ENCODE assay signal across 15 cellular contexts in the genomic region with DNA sequence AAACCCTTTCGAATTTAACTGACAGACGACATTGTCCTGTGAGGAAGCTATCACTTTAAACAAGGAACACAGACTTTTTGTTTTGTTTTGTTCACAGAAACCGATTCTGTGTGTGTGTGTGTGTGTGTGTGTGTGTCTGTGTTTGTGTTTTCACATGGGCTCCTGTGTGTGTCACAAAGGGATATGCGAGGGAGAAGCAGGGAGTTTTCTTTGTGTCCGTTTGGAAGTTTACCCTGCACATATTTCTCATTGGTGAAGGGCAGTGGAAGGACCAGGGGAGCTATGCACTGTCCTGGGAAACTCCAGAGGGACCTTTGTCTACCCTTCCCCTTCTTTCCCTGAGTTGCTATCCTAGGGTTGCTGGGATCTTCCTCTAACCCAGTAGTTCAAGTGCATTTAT. TPM values are rescaled to one million over a fixed set of nuclear protein-coding genes. Genes with fewer than 3 reads are reported as not detected.
A peak's percentile ranks its signal among the peaks of the same experiment; 100 is the strongest.
DNase-seq lines count a peak whose midpoint lies in the region; ATAC-seq, FAIRE-seq and TF ChIP-seq lines count a peak whose summit lies in the region.
"Had no signal": no experiment of that assay in that cellular context is flagged by ENCODE, and none has a peak within 500 bp of the region (broad histone marks: within the 10 kb centered on the region; RNA-seq: fewer than 3 reads in every experiment).

No MANE protein-coding gene starts in this region.

- no peak overlapping the region for H3K27ac ChIP-seq in HUES64 (ENCODE audit: low read depth, low read length)
- no peak overlapping the region for H3K27ac ChIP-seq in astrocyte (ENCODE audit: low read depth, low read length)
- H3K27ac ChIP-seq in CD8-positive, alpha-beta T cell (ENCODE audit: low read depth, low read length) = no peak overlapping the region
- H3K27ac ChIP-seq: HL-60, upper lobe of right lung had no signal

- H3K79me2 ChIP-seq in astrocyte (ENCODE audit: insufficient read depth, low read length) = no peaks in the 10 kb centered on the region

- H3K4me1 ChIP-seq in HUES64 (ENCODE audit: insufficient read depth, low read length) = peaks cover 19% of the 10 kb centered on the region
- peaks cover 13% of the 10 kb centered on the region for H3K4me1 ChIP-seq in astrocyte (ENCODE audit: insufficient read depth, low read length)
- no peaks in the 10 kb centered on the region for H3K4me1 ChIP-seq in CD8-positive, alpha-beta T cell (ENCODE audit: insufficient read depth, low read length)
- H3K4me1 ChIP-seq: upper lobe of right lung had no signal

- H3K9me3 ChIP-seq in HUES64 (ENCODE audit: insufficient read depth, low read depth, low read length) (no peaks in the 10 kb centered on the region), astrocyte (ENCODE audit: insufficient read depth, low read depth, low read length) (peaks cover 4% of the 10 kb centered on the region)
- H3K9me3 ChIP-seq in CD8-positive, alpha-beta T cell (ENCODE audit: low read length) = peaks cover 12% of the 10 kb centered on the region
- H3K9me3 ChIP-seq: upper lobe of right lung had no signal

- H3K4me3 Mint-ChIP-seq in astrocyte (ENCODE audit: unreplicated experiment) (peak overlapping the region; percentile 70), neural crest cell (peak overlapping the region; percentile 91)
- no peak overlapping the region for H3K4me3 Mint-ChIP-seq in CD8-positive, alpha-beta T cell
- H3K4me3 Mint-ChIP-seq: activated CD8-positive, alpha-beta T cell treated with anti-CD3 and anti-CD28 coated beads, Interleukin-2, amount 10 ng/mL, durations not matched to agents 7 days and 5 days; stimulated activated effector memory CD8-positive, alpha-beta T cell treated with anti-CD3 and anti-CD28 coated beads, Interleukin-12 subunit alpha, Interleukin-12 subunit beta, amount 100 ng/mL, for 72 hours had no signal

- no peak overlapping the region for H2AFZ ChIP-seq in astrocyte (ENCODE audit: low read depth, low read length)

- H3K9ac ChIP-seq in HUES64 (ENCODE audit: low read depth, low read length) = no peak overlapping the region
- no peak overlapping the region for H3K9ac ChIP-seq in astrocyte (ENCODE audit: low read length)

- no peaks in the 10 kb centered on the region for H4K20me1 ChIP-seq in astrocyte (ENCODE audit: insufficient read depth, low read length)

- H3K27ac Mint-ChIP-seq in astrocyte (ENCODE audit: unreplicated experiment) = no peak overlapping the region
- no peak overlapping the region for H3K27ac Mint-ChIP-seq in neural crest cell (ENCODE audit: unreplicated experiment)
- H3K27ac Mint-ChIP-seq in CD8-positive, alpha-beta T cell = no peak overlapping the region
- H3K27ac Mint-ChIP-seq: activated CD8-positive, alpha-beta T cell treated with anti-CD3 and anti-CD28 coated beads, Interleukin-2, amount 10 ng/mL, durations not matched to agents 7 days and 5 days; stimulated activated effector memory CD8-positive, alpha-beta T cell treated with anti-CD3 and anti-CD28 coated beads, Interleukin-12 subunit alpha, Interleukin-12 subunit beta, amount 100 ng/mL, for 72 hours had no signal

- FAIRE-seq in astrocyte (lab: Jason Lieb, UNC) = no peak

- H3K4me3 ChIP-seq in HUES64 (ENCODE audit: low read length) = peak overlapping the region; percentile 71
- H3K4me3 ChIP-seq in astrocyte (ENCODE audit: insufficient read depth, low read depth, low read length) = no peak overlapping the region
- H3K4me3 ChIP-seq in CD8-positive, alpha-beta T cell (ENCODE audit: low read depth, low read length) = no peak overlapping the region
- H3K4me3 ChIP-seq: upper lobe of right lung had no signal

- no peaks in the 10 kb centered on the region for H3K36me3 ChIP-seq in HUES64 (ENCODE audit: insufficient read depth, low read length)
- H3K36me3 ChIP-seq in astrocyte (ENCODE audit: insufficient read depth, low read length) = no peaks in the 10 kb centered on the region
- no peaks in the 10 kb centered on the region for H3K36me3 ChIP-seq in CD8-positive, alpha-beta T cell (ENCODE audit: insufficient read depth, low read length)
- H3K36me3 ChIP-seq: upper lobe of right lung had no signal

- intact Hi-C loops in CD8-positive, alpha-beta T cell (cut with DNase I, micrococcal nuclease) = loop anchor here in 1 of 2 experiments (10.0 kb wide), 1 partner anchor 380 kb away; no protein-coding TSS in a partner anchor

- H3K4me2 ChIP-seq in astrocyte (ENCODE audit: low read length) = peak overlapping the region; percentile 40

- 62% methylated on average over 5 of the region's 5 CpGs for WGBS in HUES64

- H3K27me3 Mint-ChIP-seq in astrocyte (ENCODE audit: low read depth, unreplicated experiment) (peaks cover 6% of the 10 kb centered on the region), neural crest cell (ENCODE audit: low read depth) (peaks cover 94% of the 10 kb centered on the region)
- peaks cover 88% of the 10 kb centered on the region for H3K27me3 Mint-ChIP-seq in CD8-positive, alpha-beta T cell (ENCODE audit: low read depth)

- peak; percentile 63 for DNase-seq in NCI-H748 (lab: John Stamatoyannopoulos, UW; ENCODE audit: unreplicated experiment)
- DNase-seq in NCI-H748 treated with DMSO at 0.1 percent for 48 hours (lab: John Stamatoyannopoulos, UW) = no peak
- no peak for DNase-seq in astrocyte (ENCODE audit: low read depth)
- DNase-seq in neural crest cell (ENCODE audit: low read depth, low spot score) = no peak
- DNase-seq in foreskin melanocyte = no peak
- DNase-seq in CD8-positive, alpha-beta T cell = no peak
- no peak for DNase-seq in stimulated activated naive CD4-positive, alpha-beta T cell treated with Interleukin-2 at 50 U/mL for 16 hours (lab: John Stamatoyannopoulos, UW)
- DNase-seq: activated CD8-positive, alpha-beta T cell treated with anti-CD3 and anti-CD28 coated beads, Interleukin-2, amount 10 ng/mL, durations not matched to agents 7 days and 5 days; activated effector memory CD4-positive, alpha-beta T cell treated with anti-CD3 and anti-CD28 coated beads, Interleukin-2, amount 50 U/mL, for 16 hours; NCI-H2081; upper lobe of right lung had no signal

- CTCF ChIA-PET in CD8-positive, alpha-beta T cell (lab: Charles Lee) = interaction anchor here (0.7 kb wide), 1 partner anchor 37 kb away, joined by 3 read pairs; no protein-coding TSS in a partner anchor

- POLR2A ChIA-PET in CD8-positive, alpha-beta T cell (lab: Charles Lee) = no interaction called here

- peaks cover 6% of the 10 kb centered on the region for H3K4me1 Mint-ChIP-seq in astrocyte (ENCODE audit: low read depth, unreplicated experiment)
- peaks cover 54% of the 10 kb centered on the region for H3K4me1 Mint-ChIP-seq in neural crest cell
- H3K4me1 Mint-ChIP-seq in CD8-positive, alpha-beta T cell (ENCODE audit: low read depth) = no peaks in the 10 kb centered on the region

- H3K27me3 ChIP-seq in HUES64 (ENCODE audit: insufficient read depth, low read length) = peaks cover 77% of the 10 kb centered on the region
- peaks cover 21% of the 10 kb centered on the region for H3K27me3 ChIP-seq in astrocyte (ENCODE audit: insufficient read depth, low read length)
- peaks cover 73% of the 10 kb centered on the region for H3K27me3 ChIP-seq in CD8-positive, alpha-beta T cell (ENCODE audit: insufficient read depth, low read length)

- ATAC-seq in CD8-positive, alpha-beta T cell = no peak
- ATAC-seq: activated CD8-positive, alpha-beta T cell treated with anti-CD3 and anti-CD28 coated beads, Interleukin-2, amount 10 ng/mL, durations not matched to agents 7 days and 5 days; stimulated activated effector memory CD8-positive, alpha-beta T cell treated with anti-CD3 and anti-CD28 coated beads, Interleukin-12 subunit alpha, Interleukin-12 subunit beta, amount 100 ng/mL, for 72 hours; upper lobe of right lung had no signal

- TF ChIP-seq CTCF in astrocyte (IDR thresholded peaks at IDR 0.05; ENCODE audit: insufficient read depth, low read depth, low read length) = no peak
- TF ChIP-seq CTCF in neural crest cell (conservative IDR thresholded peaks at IDR 0.05) = no peak
- TF ChIP-seq CTCF in CD8-positive, alpha-beta T cell (IDR thresholded peaks at IDR 0.05) = no peak

- H3K36me3 Mint-ChIP-seq in astrocyte (ENCODE audit: low read depth, unreplicated experiment) (no peaks in the 10 kb centered on the region), neural crest cell (ENCODE audit: low read depth) (peaks cover 9% of the 10 kb centered on the region)
- H3K36me3 Mint-ChIP-seq in CD8-positive, alpha-beta T cell = no peaks in the 10 kb centered on the region

- H3K9me3 Mint-ChIP-seq in astrocyte (ENCODE audit: unreplicated experiment) (no peaks in the 10 kb centered on the region), neural crest cell (no peaks in the 10 kb centered on the region)
- H3K9me3 Mint-ChIP-seq in CD8-positive, alpha-beta T cell = peaks cover 41% of the 10 kb centered on the region

RNA-seq across cellular contexts. Expression of a gene that starts 17.7 kb away (rescaled TPM):
- polyA plus RNA-seq in HUES64 (2013, experiment 1 of 2) = not detected
- polyA plus RNA-seq in HUES64 (2013, experiment 2 of 2) = not detected
- total RNA-seq in astrocyte (not detected in 2 replicates), neural crest cell (not detected in 2 replicates)
- not detected for total RNA-seq in CD8-positive, alpha-beta T cell
- total RNA-seq: A673; activated CD8-positive, alpha-beta T cell treated with anti-CD3 and anti-CD28 coated beads, Interleukin-2, amount 10 ng/mL, durations not matched to agents 7 days and 5 days; upper lobe of right lung had no signal

RNA-seq across cellular contexts. Expression of a gene that starts 46.9 kb away (rescaled TPM):
- polyA plus RNA-seq in HUES64 (2013, experiment 1 of 2) = 8.0 TPM
- 8.5 TPM for polyA plus RNA-seq in HUES64 (2013, experiment 2 of 2)
- total RNA-seq in astrocyte (2.0 and 2.3 TPM in 2 replicates), neural crest cell (0.57 and 0.63 TPM in 2 replicates)
- total RNA-seq in CD8-positive, alpha-beta T cell = under 1 TPM; 0.58 to 0.62 TPM
